Comparison of ENCODE assay signal across 12 cellular contexts in the genomic region with DNA sequence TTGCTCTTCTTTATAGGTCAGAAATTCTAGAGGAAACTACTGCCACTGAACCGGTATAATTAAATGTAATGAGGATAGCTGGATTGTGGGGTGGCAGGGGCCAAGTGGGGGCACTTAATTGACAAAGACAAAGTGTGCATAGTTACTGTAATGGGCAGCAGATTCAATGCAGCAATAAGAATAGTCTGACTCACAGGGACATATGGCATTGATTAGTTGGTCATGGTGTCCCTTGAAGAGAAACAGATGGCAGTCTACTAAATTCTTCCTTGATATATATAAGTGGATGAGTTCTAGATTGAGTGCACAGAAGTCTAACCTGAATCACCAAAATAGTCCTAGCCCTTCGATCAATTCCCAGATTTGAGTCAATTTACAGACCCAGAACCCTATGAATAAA. TPM values are rescaled to one million over a fixed set of nuclear protein-coding genes. Genes with fewer than 3 reads are reported as not detected.
DNase-seq lines count a peak whose midpoint lies in the region; ATAC-seq and TF ChIP-seq lines count a peak whose summit lies in the region.
"Had no signal": no experiment of that assay in that cellular context is flagged by ENCODE, and none has a peak within 500 bp of the region (broad histone marks: within the 10 kb centered on the region; RNA-seq: fewer than 3 reads in every experiment).

No MANE protein-coding gene starts in this region.

- no peaks in the 10 kb centered on the region for H3K27me3 ChIP-seq in neural cell (ENCODE audit: insufficient read depth, low read depth, low read length)
- H3K27me3 ChIP-seq: pancreas had no signal

- no peak overlapping the region for H3K27ac Mint-ChIP-seq in Calu3 (ENCODE audit: unreplicated experiment)
- H3K27ac Mint-ChIP-seq in central memory CD8-positive, alpha-beta T cell (ENCODE audit: low read depth), result no peak overlapping the region

- DNase-seq in Calu3, result no peak
- DNase-seq in NB4 (ENCODE audit: low read depth), result no peak
- DNase-seq in central memory CD8-positive, alpha-beta T cell (ENCODE audit: low spot score in 2 of 2), result no peak
- no peak for DNase-seq in HK-2 (ENCODE audit: unreplicated experiment)
- no peak for DNase-seq in NCI-H2227 (lab: John Stamatoyannopoulos, UW; ENCODE audit: unreplicated experiment)
- DNase-seq: NCI-H146, pancreas had no signal

- H3K4me3 Mint-ChIP-seq in Calu3 (ENCODE audit: low read depth, unreplicated experiment), result peak overlapping the region; percentile 93
- H3K4me3 Mint-ChIP-seq in central memory CD8-positive, alpha-beta T cell, result peak overlapping the region; percentile 88

- peaks cover 50% of the 10 kb centered on the region for H3K4me1 Mint-ChIP-seq in Calu3 (ENCODE audit: low read depth, unreplicated experiment)
- peaks cover 77% of the 10 kb centered on the region for H3K4me1 Mint-ChIP-seq in central memory CD8-positive, alpha-beta T cell

- TF ChIP-seq POLR2A in NB4 (IDR thresholded peaks at IDR 0.05; ENCODE audit: extremely low read depth, insufficient read length), result no peak

- no peak for TF ChIP-seq RAD21 in neural cell (conservative IDR thresholded peaks at IDR 0.05)

- peaks cover 3% of the 10 kb centered on the region for H3K79me2 ChIP-seq in neural cell (replicated peaks; ENCODE audit: insufficient read depth, low read length)

- CTCF ChIA-PET in Calu3 (lab: Charles Lee), result no interaction called here

- peaks cover 39% of the 10 kb centered on the region for H3K36me3 Mint-ChIP-seq in Calu3 (ENCODE audit: insufficient read depth, unreplicated experiment)
- peaks cover 16% of the 10 kb centered on the region for H3K36me3 Mint-ChIP-seq in central memory CD8-positive, alpha-beta T cell (ENCODE audit: insufficient read depth)

- no peak for TF ChIP-seq CTCF in Calu3 (IDR thresholded peaks at IDR 0.05; ENCODE audit: unreplicated experiment)
- TF ChIP-seq CTCF in NB4 (IDR thresholded peaks at IDR 0.05; ENCODE audit: low read depth, low read length), result no peak
- no peak for TF ChIP-seq CTCF in neural cell (IDR thresholded peaks at IDR 0.05; ENCODE audit: poor library complexity, severe bottlenecking)

- BruUV-seq in Calu3 (replicated peaks; lab: Mats Ljungman, UMichigan), result no TSS peak

- no peaks in the 10 kb centered on the region for H3K9me3 Mint-ChIP-seq in Calu3 (ENCODE audit: low read depth, unreplicated experiment)
- H3K9me3 Mint-ChIP-seq in central memory CD8-positive, alpha-beta T cell, result no peaks in the 10 kb centered on the region

- no peaks in the 10 kb centered on the region for H3K27me3 Mint-ChIP-seq in Calu3 (ENCODE audit: unreplicated experiment)
- H3K27me3 Mint-ChIP-seq in central memory CD8-positive, alpha-beta T cell, result no peaks in the 10 kb centered on the region

- no peak overlapping the region for H2AFZ ChIP-seq in neural cell (ENCODE audit: low read depth, low read length)

- no peak overlapping the region for H3K27ac ChIP-seq in neural cell (ENCODE audit: low read length)
- H3K27ac ChIP-seq: pancreas, VCaP had no signal

- H3K4me3 ChIP-seq in NB4 (ENCODE audit: low read depth, low read length) (peak overlapping the region; percentile 83), neural cell (ENCODE audit: low read length) (peak overlapping the region; percentile 10)

- no peak for TF ChIP-seq EP300 in neural cell (conservative IDR thresholded peaks at IDR 0.05; ENCODE audit: poor library complexity, severe bottlenecking)

- no peak overlapping the region for H3K4me2 ChIP-seq in neural cell (ENCODE audit: low read length)

- no peak overlapping the region for H3K9ac ChIP-seq in neural cell (ENCODE audit: low read length)

- no peaks in the 10 kb centered on the region for H4K20me1 ChIP-seq in neural cell (ENCODE audit: insufficient read depth)

- no peaks in the 10 kb centered on the region for H3K9me3 ChIP-seq in neural cell (ENCODE audit: low read length)
- H3K9me3 ChIP-seq: pancreas had no signal

- intact Hi-C loops in Calu3 (cut with micrococcal nuclease; ENCODE audit: unreplicated experiment), result no loop called here

- H3K36me3 ChIP-seq in neural cell (ENCODE audit: insufficient read depth, low read length), result no peaks in the 10 kb centered on the region
- H3K36me3 ChIP-seq: pancreas had no signal

- H3K9me2 ChIP-seq in neural cell (ENCODE audit: insufficient read depth, low read length), result no peaks in the 10 kb centered on the region

- ATAC-seq in central memory CD8-positive, alpha-beta T cell (replicated peaks; ENCODE audit: extremely low read depth, poor library complexity, severe bottlenecking), result no peak
- ATAC-seq in HG03520 (IDR thresholded peaks at IDR 0.05; ENCODE audit: unreplicated experiment) (no peak), HG02938 (IDR thresholded peaks at IDR 0.05; ENCODE audit: unreplicated experiment) (no peak)
- ATAC-seq: pancreas had no signal

- H3F3A ChIP-seq in neural cell (ENCODE audit: insufficient read depth, low read length, poor library complexity, severe bottlenecking), result no peaks in the 10 kb centered on the region

TF ChIP-seq in neural cell, 6 proteins besides CTCF, POLR2A, EP300 and RAD21:
- TF ChIP-seq EZH2 (IDR thresholded peaks at IDR 0.05; ENCODE audit: borderline replicate concordance, insufficient read depth, low read length, poor library complexity, severe bottlenecking) (no peak), MXI1 (conservative IDR thresholded peaks at IDR 0.05; ENCODE audit: poor library complexity, severe bottlenecking) (no peak), POLR2AphosphoS5 (IDR thresholded peaks at IDR 0.05) (no peak), TAF1 (IDR thresholded peaks at IDR 0.05; ENCODE audit: low read depth) (no peak), SMC3 (conservative IDR thresholded peaks at IDR 0.05; ENCODE audit: poor library complexity) (no peak), REST (IDR thresholded peaks at IDR 0.05; ENCODE audit: borderline replicate concordance) (no peak)

RNA-seq across cellular contexts. Expression of gene ZNF75D, which starts 3.1 kb away (rescaled TPM):
- total RNA-seq in Calu3 (2022), result 8.9 TPM in 2 replicates
- polyA plus RNA-seq in neural cell, result 7.5 and 7.7 TPM in 2 replicates
- 7.9 and 8.3 TPM in 2 replicates for polyA minus RNA-seq in neural cell

RNA-seq across cellular contexts. Expression of gene ZNF449, which starts 3.8 kb away (rescaled TPM):
- 6.5 and 6.8 TPM in 2 replicates for total RNA-seq in Calu3 (2022)
- polyA plus RNA-seq in neural cell, result 39.7 and 51.1 TPM in 2 replicates
- 26.1 and 32.2 TPM in 2 replicates for polyA minus RNA-seq in neural cell

RNA-seq across cellular contexts. Expression of gene ETDC, which starts 31.5 kb away (rescaled TPM):
- total RNA-seq in Calu3 (2022), result not detected in 2 replicates
- polyA plus RNA-seq in neural cell, result not detected in 2 replicates
- not detected in 2 replicates for polyA minus RNA-seq in neural cell
- total RNA-seq: pancreas, subcutaneous adipose tissue had no signal
- polyA plus RNA-seq: pancreas had no signal
